ENCODE assay signal across 14 cellular contexts in the genomic region with DNA sequence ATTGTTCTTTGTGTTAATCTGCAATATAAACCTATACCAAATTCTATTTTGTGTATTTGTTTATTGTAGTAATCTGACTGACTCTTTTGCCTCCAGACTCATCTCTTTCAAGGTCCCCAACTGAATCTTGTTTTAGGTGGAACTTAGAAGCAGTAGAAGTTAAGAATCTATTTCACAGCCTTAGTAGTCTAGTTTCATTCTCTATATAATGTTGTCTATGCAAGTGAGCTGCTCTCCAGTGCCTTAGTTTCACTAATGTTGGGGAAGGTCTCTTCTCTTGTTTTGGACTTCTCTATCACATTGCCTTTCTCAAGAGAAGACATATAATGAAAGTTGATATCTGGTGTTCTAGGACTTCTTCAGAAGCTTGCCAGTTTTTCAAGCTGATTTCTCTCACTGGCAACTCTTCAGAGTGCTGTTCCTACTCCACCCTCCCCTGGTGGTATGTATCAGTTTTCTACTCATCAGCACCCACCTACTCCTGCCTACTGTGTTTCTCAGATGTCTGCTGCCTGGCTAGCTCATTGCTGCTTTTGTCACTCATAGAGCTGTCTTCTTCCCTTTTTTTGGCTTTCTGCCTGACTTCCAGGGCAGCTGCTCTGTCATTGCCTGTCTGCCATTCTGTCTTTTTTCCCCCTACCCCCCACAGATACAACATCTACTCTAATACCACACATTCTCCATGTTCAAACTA.
DNase-seq lines count a peak whose midpoint lies in the region; ATAC-seq and TF ChIP-seq lines count a peak whose summit lies in the region.
"Had no signal": no experiment of that assay in that cellular context is flagged by ENCODE, and none has a peak within 500 bp of the region (broad histone marks: within the 10 kb centered on the region; RNA-seq: fewer than 3 reads in every experiment).

No MANE protein-coding gene starts in this region.

- intact Hi-C loops in A673 (cut with micrococcal nuclease; ENCODE audit: unreplicated experiment) = no loop called here
- intact Hi-C loops in CD4-positive, alpha-beta memory T cell (cut with micrococcal nuclease) = no loop called here

- no peak overlapping the region for H3K27ac Mint-ChIP-seq in CD4-positive, alpha-beta memory T cell
- H3K27ac Mint-ChIP-seq: HFFc6, type B pancreatic cell had no signal

- in situ Hi-C loops in GM13977 (cut with MboI; ENCODE audit: low pct_unique_long_range_greater_than_20kb, low sequenced_read_pairs, unreplicated experiment) = no loop called here

- CTCF ChIA-PET in A673 (lab: Charles Lee) = no interaction called here
- CTCF ChIA-PET in CD4-positive, alpha-beta memory T cell (lab: Charles Lee; ENCODE audit: partially characterized antibody) = no interaction called here

- H3K9me3 ChIP-seq in A673 (ENCODE audit: low read depth, low read length, poor library complexity, severe bottlenecking) = no peaks in the 10 kb centered on the region
- no peaks in the 10 kb centered on the region for H3K9me3 ChIP-seq in CD4-positive, alpha-beta memory T cell (ENCODE audit: control insufficient read depth in 1 of 2, low read length in 2 of 2)
- H3K9me3 ChIP-seq: neutrophil had no signal

- POLR2A ChIA-PET in A673 (lab: Charles Lee; ENCODE audit: low non-redundant PET) = no interaction called here
- POLR2A ChIA-PET in CD4-positive, alpha-beta memory T cell (lab: Charles Lee; ENCODE audit: partially characterized antibody) = interaction anchor here (1.7 kb wide), 1 partner anchor 15 kb away, joined by 5 read pairs; no protein-coding TSS in a partner anchor

- no TSS peak for BruUV-seq in A673 (replicated peaks; lab: Mats Ljungman, UMichigan)

- DNase-seq in A673 (ENCODE audit: low spot score) (peak; percentile 29), GM13977 (ENCODE audit: low spot score) (peak; percentile 36)
- DNase-seq in stimulated activated naive CD4-positive, alpha-beta T cell (lab: John Stamatoyannopoulos, UW) = no peak
- DNase-seq in CD4-positive, alpha-beta memory T cell = no peak
- no peak for DNase-seq in stimulated activated CD4-positive, alpha-beta T cell treated with anti-CD3 and anti-CD28 coated beads, Interleukin-2, amount 100 ng/mL, for 48 hours
- DNase-seq: activated naive CD4-positive, alpha-beta T cell treated with anti-CD3 and anti-CD28 coated beads, Interleukin-2, amount 50 U/mL, for 16 hours; HFFc6; stimulated activated CD4-positive, alpha-beta T cell treated with anti-CD3 and anti-CD28 coated beads, Interleukin-4, amount 100 ng/mL, for 1 hour had no signal

- peaks cover 12% of the 10 kb centered on the region for H3K36me3 ChIP-seq in A673 (ENCODE audit: insufficient read depth, low read length, poor library complexity, severe bottlenecking)
- no peaks in the 10 kb centered on the region for H3K36me3 ChIP-seq in CD4-positive, alpha-beta memory T cell (ENCODE audit: insufficient read depth, low read length)

- no peak overlapping the region for H3K4me3 Mint-ChIP-seq in CD4-positive, alpha-beta memory T cell
- H3K4me3 Mint-ChIP-seq: HFFc6, type B pancreatic cell had no signal

- peaks cover 0 to 2% (median 0%) of the 10 kb centered on the region in 8 donors for H3K9me3 Mint-ChIP-seq in CD4-positive, alpha-beta memory T cell
- H3K9me3 Mint-ChIP-seq: HFFc6, type B pancreatic cell had no signal

- peaks cover 7% of the 10 kb centered on the region for H3K4me1 ChIP-seq in A673 (ENCODE audit: insufficient read depth, low read length, poor library complexity, severe bottlenecking)
- H3K4me1 ChIP-seq in CD4-positive, alpha-beta memory T cell (ENCODE audit: insufficient read depth, low read length) = no peaks in the 10 kb centered on the region

- H3K27me3 Mint-ChIP-seq in CD4-positive, alpha-beta memory T cell = no peaks in the 10 kb centered on the region
- H3K27me3 Mint-ChIP-seq: type B pancreatic cell had no signal

- H3K4me3 ChIP-seq in A673 (ENCODE audit: low read depth, low read length, poor library complexity, severe bottlenecking) = no peak overlapping the region
- no peak overlapping the region for H3K4me3 ChIP-seq in CD4-positive, alpha-beta memory T cell (ENCODE audit: low read length in 2 of 2)

- H3K36me3 Mint-ChIP-seq in CD4-positive, alpha-beta memory T cell = peaks cover 38 to 41% of the 10 kb centered on the region in 2 donors

- TF ChIP-seq CTCF in A673 (conservative IDR thresholded peaks at IDR 0.05; ENCODE audit: low read depth, low read length) = no peak
- TF ChIP-seq CTCF in GM13977 (IDR thresholded peaks at IDR 0.05; ENCODE audit: extremely low read depth, insufficient read depth, missing control alignments) = no peak

- ATAC-seq in HG03095 (IDR thresholded peaks at IDR 0.05; ENCODE audit: unreplicated experiment) (peak; percentile 68), HG02973 (IDR thresholded peaks at IDR 0.05; ENCODE audit: unreplicated experiment) (no peak)

- H3K27me3 ChIP-seq in A673 (replicated peaks; ENCODE audit: insufficient read depth, low read depth, low read length, poor library complexity) = no peaks in the 10 kb centered on the region
- H3K27me3 ChIP-seq in CD4-positive, alpha-beta memory T cell (ENCODE audit: insufficient read depth, low read length) = no peaks in the 10 kb centered on the region
- H3K27me3 ChIP-seq: neutrophil had no signal

- no peak overlapping the region for H3K27ac ChIP-seq in A673 (ENCODE audit: low read depth, low read length, poor library complexity, severe bottlenecking)
- H3K27ac ChIP-seq in angular gyrus (ENCODE audit: low read depth, low read length) = peak overlapping the region; percentile 40
- H3K27ac ChIP-seq in CD4-positive, alpha-beta memory T cell (ENCODE audit: low read depth, low read length) = no peak overlapping the region
- H3K27ac ChIP-seq: C4-2B, neutrophil had no signal

- H3K4me1 Mint-ChIP-seq in CD4-positive, alpha-beta memory T cell = peaks cover 0 to 11% (median 2%) of the 10 kb centered on the region in 4 donors

Comparison
In these comparisons a context has a peak if more than half of its experiments do, and no peak if none do; other contexts are left out.
1. DNase-seq: peak in A673 (single experiment) and GM13977 (single experiment); none in stimulated activated naive CD4-positive, alpha-beta T cell (0 of 6), CD4-positive, alpha-beta memory T cell (0 of 5) and stimulated activated CD4-positive, alpha-beta T cell treated with anti-CD3 and anti-CD28 coated beads, Interleukin-2, amount 100 ng/mL, for 48 hours (0 of 2).